ENCODE assay signal across 17 cellular contexts in genomic region chr19:850979-851335, GRCh38. TPM values are rescaled to one million over a fixed set of nuclear protein-coding genes. Genes with fewer than 3 reads are reported as not detected.
A peak's percentile ranks its signal among the peaks of the same experiment; 100 is the strongest.
DNase-seq lines count a peak whose midpoint lies in the region; ATAC-seq and TF ChIP-seq lines count a peak whose summit lies in the region.
"Had no signal": no experiment of that assay in that cellular context is flagged by ENCODE, and none has a peak within 500 bp of the region (broad histone marks: within the 10 kb centered on the region; RNA-seq: fewer than 3 reads in every experiment).

No MANE protein-coding gene starts in this region.

- no peak for DNase-seq in PC-3
- DNase-seq in coronary artery (ENCODE audit: low spot score), result no peak
- no peak for DNase-seq in testis
- DNase-seq in superior temporal gyrus (ENCODE audit: extremely low spot score), result no peak
- DNase-seq in DMS114 treated with DMSO at 0.1 percent for 48 hours (lab: John Stamatoyannopoulos, UW; ENCODE audit: unreplicated experiment), result no peak
- no peak for DNase-seq in activated gamma-delta T cell (lab: John Stamatoyannopoulos, UW)
- no peak for DNase-seq in chondrocyte (ENCODE audit: low spot score)
- DNase-seq: activated naive CD4-positive, alpha-beta T cell treated with anti-CD3 and anti-CD28 coated beads, Interleukin-2, amount 10 ng/mL, durations not matched to agents 7 days and 5 days; CD4-positive, alpha-beta memory T cell; cerebellar nuclear complex; NCI-H1436; NCI-H524 treated with DMSO at 0.1 percent for 48 hours had no signal

- H3K4me3 Mint-ChIP-seq in chondrocyte (ENCODE audit: unreplicated experiment), result no peak overlapping the region
- H3K4me3 Mint-ChIP-seq: activated naive CD4-positive, alpha-beta T cell treated with anti-CD3 and anti-CD28 coated beads, Interleukin-2, amount 10 ng/mL, durations not matched to agents 7 days and 5 days; CD4-positive, alpha-beta memory T cell; IgD-negative memory B cell had no signal

- TF ChIP-seq CTCF in PC-3 (conservative IDR thresholded peaks at IDR 0.05; ENCODE audit: low read depth, low read length) (no peak), coronary artery (IDR thresholded peaks at IDR 0.05) (no peak), testis (IDR thresholded peaks at IDR 0.05) (no peak), chondrocyte (IDR thresholded peaks at IDR 0.05) (no peak)

- H4K20me1 ChIP-seq in PC-3 (ENCODE audit: low read length), result no peaks in the 10 kb centered on the region

- no peaks in the 10 kb centered on the region for H3K9me2 ChIP-seq in PC-3 (replicated peaks; ENCODE audit: low read length)

- no peak overlapping the region for H3K27ac Mint-ChIP-seq in chondrocyte (ENCODE audit: unreplicated experiment)
- H3K27ac Mint-ChIP-seq: activated naive CD4-positive, alpha-beta T cell treated with anti-CD3 and anti-CD28 coated beads, Interleukin-2, amount 10 ng/mL, durations not matched to agents 7 days and 5 days; CD4-positive, alpha-beta memory T cell had no signal

- H3K79me2 ChIP-seq in PC-3 (ENCODE audit: low read length), result no peaks in the 10 kb centered on the region

- WGBS in testis, 2 donors, result 33% methylated on average over 13 of the region's 13 CpGs; no CpG with 5 or more reads in 1 of the 2 donors

- H3K4me3 ChIP-seq in PC-3 (ENCODE audit: low read length) (peak overlapping the region; percentile 26; the same call in 1 of the 2 replicates), coronary artery (peak overlapping the region; percentile 56), muscle layer of colon (ENCODE audit: low read depth in 1 of 2, low read length in 2 of 2) (peak overlapping the region in 1 of 2 donors; percentile 22), testis (no peak overlapping the region)
- H3K4me3 ChIP-seq: HAP-1 had no signal

- CTCF ChIA-PET in PC-3 (lab: Charles Lee), result no interaction called here

- no peaks in the 10 kb centered on the region for H3K4me1 ChIP-seq in PC-3 (ENCODE audit: insufficient read depth, low read length)
- H3K4me1 ChIP-seq in muscle layer of colon (ENCODE audit: insufficient read depth, low read length), result peaks cover 15% of the 10 kb centered on the region
- peaks cover 14% of the 10 kb centered on the region for H3K4me1 ChIP-seq in testis

- H3K27me3 ChIP-seq in PC-3 (ENCODE audit: low read length), result peaks cover 14% of the 10 kb centered on the region
- peaks cover 0 to 39% of the 10 kb centered on the region in 2 donors for H3K27me3 ChIP-seq in muscle layer of colon (ENCODE audit: control insufficient read depth in 1 of 2, insufficient read depth in 2 of 2, low read length in 2 of 2)
- H3K27me3 ChIP-seq in testis, result no peaks in the 10 kb centered on the region

- H3K27ac ChIP-seq in PC-3 (ENCODE audit: low read length) (no peak overlapping the region), coronary artery (peak overlapping the region; percentile 62 to 84), muscle layer of colon (ENCODE audit: low read depth, low read length) (peak overlapping the region; percentile 21), testis (peak overlapping the region; percentile 40 to 79)

- intact Hi-C loops in PC-3 (cut with micrococcal nuclease) (no loop called here), testis (cut with DNase I; ENCODE audit: low total_unique reads) (loop anchor here (5.0 kb wide), 1 partner anchor 71 kb away; no protein-coding TSS in a partner anchor)

- peaks cover 8% of the 10 kb centered on the region for H3K4me1 Mint-ChIP-seq in chondrocyte (ENCODE audit: low read depth)
- H3K4me1 Mint-ChIP-seq: activated naive CD4-positive, alpha-beta T cell treated with anti-CD3 and anti-CD28 coated beads, Interleukin-2, amount 10 ng/mL, durations not matched to agents 7 days and 5 days; CD4-positive, alpha-beta memory T cell; IgD-negative memory B cell had no signal

- H3K27me3 Mint-ChIP-seq in chondrocyte (ENCODE audit: low read depth), result peaks cover 3% of the 10 kb centered on the region

- POLR2A ChIA-PET in PC-3 (lab: Charles Lee; ENCODE audit: unreplicated experiment), result no interaction called here

- no peak overlapping the region for H3K9ac ChIP-seq in PC-3 (ENCODE audit: low read length)
- H3K9ac ChIP-seq in muscle layer of colon (ENCODE audit: low read length), result no peak overlapping the region

- H3K36me3 Mint-ChIP-seq in chondrocyte (ENCODE audit: low read depth), result no peaks in the 10 kb centered on the region
- H3K36me3 Mint-ChIP-seq: activated naive CD4-positive, alpha-beta T cell treated with anti-CD3 and anti-CD28 coated beads, Interleukin-2, amount 10 ng/mL, durations not matched to agents 7 days and 5 days; CD4-positive, alpha-beta memory T cell had no signal

- H3K9me3 ChIP-seq in PC-3 (ENCODE audit: low read length) (no peaks in the 10 kb centered on the region), muscle layer of colon (ENCODE audit: low read length) (no peaks in the 10 kb centered on the region), testis (no peaks in the 10 kb centered on the region)
- H3K9me3 ChIP-seq: HAP-1 had no signal

- H3K9me3 Mint-ChIP-seq in chondrocyte (ENCODE audit: low read depth), result no peaks in the 10 kb centered on the region
- H3K9me3 Mint-ChIP-seq: activated naive CD4-positive, alpha-beta T cell treated with anti-CD3 and anti-CD28 coated beads, Interleukin-2, amount 10 ng/mL, durations not matched to agents 7 days and 5 days; CD4-positive, alpha-beta memory T cell; IgD-negative memory B cell had no signal

- H3K4me2 ChIP-seq in PC-3 (ENCODE audit: low read length), result peak overlapping the region; percentile 65

- no TSS peak for BruUV-seq in PC-3 (replicated peaks; lab: Mats Ljungman, UMichigan)

- H2AFZ ChIP-seq in PC-3 (ENCODE audit: low read length), result peak overlapping the region; percentile 89

- TF ChIP-seq POLR2A in testis (IDR thresholded peaks at IDR 0.05), result no peak

- H3K36me3 ChIP-seq in PC-3 (ENCODE audit: low read depth, low read length) (no peaks in the 10 kb centered on the region), muscle layer of colon (ENCODE audit: insufficient read depth, low read length) (no peaks in the 10 kb centered on the region), testis (ENCODE audit: low read depth, missing control alignments) (no peaks in the 10 kb centered on the region)
- H3K36me3 ChIP-seq: HAP-1 had no signal

- no peak; the same call in 1 of the 2 replicates for ATAC-seq in PC-3

- no peaks in the 10 kb centered on the region for H3F3A ChIP-seq in PC-3 (ENCODE audit: low read length, unreplicated experiment)

RNA-seq across cellular contexts. Expression of gene ELANE, which starts 1.1 kb away (rescaled TPM):
- total RNA-seq in PC-3 (2014; rRNA removed) (not detected in 2 replicates), testis (under 1 TPM in 1 of 2 donors, not detected in 1; 0.74 TPM), chondrocyte (not detected in 3 replicates)
- 0.50 TPM for polyA plus RNA-seq in testis (ENCODE audit: insufficient read depth, low read depth, low replicate concordance)
- total RNA-seq: activated CD8-positive, alpha-beta memory T cell treated with anti-CD3 and anti-CD28 coated beads for 36 hours; CD4-positive, alpha-beta memory T cell had no signal
- polyA plus RNA-seq: CD4-positive, alpha-beta memory T cell; IgD-negative memory B cell; neural cell had no signal

RNA-seq across cellular contexts. Expression of gene CFD, which starts 8.5 kb away (rescaled TPM):
- total RNA-seq in PC-3 (2014; rRNA removed), result 22.4 and 38.0 TPM in 2 replicates
- total RNA-seq in testis, result 100 to 1,000 TPM in 1 of 2 donors, 10 to 100 TPM in 1; 83.1 to 185 TPM
- 84.3 TPM for polyA plus RNA-seq in testis (ENCODE audit: insufficient read depth, low read depth, low replicate concordance)
- 1.1 to 17.9 TPM (median 1.8 TPM) in 3 replicates for total RNA-seq in chondrocyte

RNA-seq across cellular contexts. Expression of gene PRTN3, which starts 10.2 kb away (rescaled TPM):
- total RNA-seq in PC-3 (2014; rRNA removed) (0.29 and 0.40 TPM in 2 replicates), testis (1 to 10 TPM; 1.0 to 1.8 TPM), chondrocyte (not detected in 3 replicates)
- polyA plus RNA-seq in testis (ENCODE audit: insufficient read depth, low read depth, low replicate concordance), result not detected
- total RNA-seq: activated CD8-positive, alpha-beta memory T cell treated with anti-CD3 and anti-CD28 coated beads for 36 hours; CD4-positive, alpha-beta memory T cell had no signal
- polyA plus RNA-seq: CD4-positive, alpha-beta memory T cell; IgD-negative memory B cell; neural cell had no signal

RNA-seq across cellular contexts. Expression of gene AZU1, which starts 23.3 kb away (rescaled TPM):
- total RNA-seq in PC-3 (2014; rRNA removed) (not detected in 2 replicates), testis (1 to 10 TPM; 5.4 to 5.8 TPM), chondrocyte (0.37 to 0.51 TPM in 2 of 3 replicates, not detected in the other)
- 1.4 TPM for polyA plus RNA-seq in testis (ENCODE audit: insufficient read depth, low read depth, low replicate concordance)
- total RNA-seq: activated CD8-positive, alpha-beta memory T cell treated with anti-CD3 and anti-CD28 coated beads for 36 hours; CD4-positive, alpha-beta memory T cell had no signal
- polyA plus RNA-seq: CD4-positive, alpha-beta memory T cell; IgD-negative memory B cell had no signal

RNA-seq across cellular contexts. Expression of gene PLPPR3, which starts 29.2 kb away (rescaled TPM):
- total RNA-seq in PC-3 (2014; rRNA removed) (not detected in 2 replicates), testis (10 to 100 TPM; 16.9 to 20.1 TPM), chondrocyte (5.4 to 6.8 TPM (median 6.0 TPM) in 3 replicates)
- polyA plus RNA-seq in testis (ENCODE audit: insufficient read depth, low read depth, low replicate concordance), result 2.7 TPM
- total RNA-seq: activated CD8-positive, alpha-beta memory T cell treated with anti-CD3 and anti-CD28 coated beads for 36 hours; CD4-positive, alpha-beta memory T cell had no signal
- polyA plus RNA-seq: CD4-positive, alpha-beta memory T cell; IgD-negative memory B cell had no signal

Comparison
In these comparisons a context has a peak if more than half of its experiments do, and no peak if none do; other contexts are left out.
1. H3K4me3 ChIP-seq: peak in PC-3 (single experiment) and coronary artery (single experiment); none in testis (0 of 2).